18 cellular contexts compared by ENCODE assay signal in the genomic region with DNA sequence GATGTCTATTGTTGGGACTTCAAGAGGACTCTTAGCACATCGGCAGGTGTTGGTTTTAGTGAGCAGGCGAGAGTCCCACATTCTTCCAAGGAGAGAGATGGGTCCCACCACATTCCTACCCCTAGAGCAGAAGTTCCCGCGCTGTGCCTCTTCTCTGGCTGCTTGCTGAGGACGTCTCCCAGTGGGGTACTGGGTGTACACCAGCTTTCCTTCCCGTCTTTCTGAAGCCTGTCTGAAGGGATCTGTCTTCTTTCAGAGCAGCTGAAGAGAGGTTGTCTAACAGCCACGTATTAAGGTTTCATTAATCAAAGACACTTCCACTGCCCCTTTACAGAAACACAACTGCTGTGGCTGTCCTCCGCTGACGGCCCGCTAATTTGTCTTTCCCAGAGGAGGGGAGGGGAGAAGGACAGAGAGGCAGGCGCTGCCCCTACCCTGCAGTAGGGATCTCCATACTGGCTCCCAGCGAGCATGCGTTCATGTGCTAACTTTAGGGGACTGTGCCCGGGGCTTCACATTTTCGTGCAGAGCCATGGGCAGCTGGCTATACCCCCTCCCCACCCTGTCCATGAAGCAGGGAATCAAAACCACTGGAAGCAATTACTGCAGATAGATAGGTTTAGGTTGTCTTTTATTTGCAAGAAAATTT.
DNase-seq lines count a peak whose midpoint lies in the region; ATAC-seq lines count a peak whose summit lies in the region.
"Had no signal": no experiment of that assay in that cellular context is flagged by ENCODE, and none has a peak within 500 bp of the region (broad histone marks: within the 10 kb centered on the region; RNA-seq: fewer than 3 reads in every experiment).

No MANE protein-coding gene starts in this region.

- no peak overlapping the region for H3K9ac ChIP-seq in NT2/D1 (ENCODE audit: insufficient read length, low read depth)

- no peaks in the 10 kb centered on the region for H3K36me3 ChIP-seq in NT2/D1 (ENCODE audit: insufficient read depth, insufficient read length, low read length)
- H3K36me3 ChIP-seq: transverse colon had no signal

- no peaks in the 10 kb centered on the region for H3K27me3 ChIP-seq in NT2/D1 (ENCODE audit: insufficient read depth, insufficient read length)
- H3K27me3 ChIP-seq: transverse colon had no signal

- H3K4me1 ChIP-seq in NT2/D1 (ENCODE audit: insufficient read depth, insufficient read length): no peaks in the 10 kb centered on the region

- no peaks in the 10 kb centered on the region for H3K9me3 ChIP-seq in NT2/D1 (ENCODE audit: insufficient read depth, low read length)
- H3K9me3 ChIP-seq: transverse colon had no signal

- no peak overlapping the region for H3K4me3 ChIP-seq in NT2/D1 (ENCODE audit: insufficient read length, low read depth)
- H3K4me3 ChIP-seq: transverse colon had no signal

- DNase-seq in DMS53 (lab: John Stamatoyannopoulos, UW): peak; percentile 53
- DNase-seq in NT2/D1 (ENCODE audit: low read depth, low spot score): peak; percentile 27
- DNase-seq in iPS-NIHi7 (ENCODE audit: extremely low spot score): peak; percentile 39
- DNase-seq in retina: peak; percentile 72
- no peak for DNase-seq in HPDE6-E6E7 (ENCODE audit: extremely low spot score)
- DNase-seq: activated CD4-positive, alpha-beta T cell treated with anti-CD3 and anti-CD28 coated beads for 4 hours; activated effector memory CD4-positive, alpha-beta T cell treated with Interleukin-2 at 50 U/mL for 16 hours; caudate nucleus; CD4-positive, alpha-beta memory T cell; DND-41; NCI-H1694 treated with DMSO at 0.1 percent for 48 hours; NCI-H446; NK-92 treated with Interleukin-12 subunit alpha and Interleukin-12 subunit beta, amount 100 ng/mL, for 24 hours; stimulated activated CD4-positive, alpha-beta T cell treated with anti-CD3 and anti-CD28 coated beads, Interleukin-12 subunit alpha, Interleukin-12 subunit beta, amount 100 ng/mL, for 4 hours; transverse colon had no signal

- ATAC-seq in GM19452 (IDR thresholded peaks at IDR 0.05; ENCODE audit: unreplicated experiment): no peak
- ATAC-seq in HG03280 (IDR thresholded peaks at IDR 0.05; ENCODE audit: unreplicated experiment): no peak
- no peak for ATAC-seq in GM21528 (IDR thresholded peaks at IDR 0.05; ENCODE audit: low FRiP score, unreplicated experiment)
